ENCODE assay signal across 1 cellular context in the genomic region with DNA sequence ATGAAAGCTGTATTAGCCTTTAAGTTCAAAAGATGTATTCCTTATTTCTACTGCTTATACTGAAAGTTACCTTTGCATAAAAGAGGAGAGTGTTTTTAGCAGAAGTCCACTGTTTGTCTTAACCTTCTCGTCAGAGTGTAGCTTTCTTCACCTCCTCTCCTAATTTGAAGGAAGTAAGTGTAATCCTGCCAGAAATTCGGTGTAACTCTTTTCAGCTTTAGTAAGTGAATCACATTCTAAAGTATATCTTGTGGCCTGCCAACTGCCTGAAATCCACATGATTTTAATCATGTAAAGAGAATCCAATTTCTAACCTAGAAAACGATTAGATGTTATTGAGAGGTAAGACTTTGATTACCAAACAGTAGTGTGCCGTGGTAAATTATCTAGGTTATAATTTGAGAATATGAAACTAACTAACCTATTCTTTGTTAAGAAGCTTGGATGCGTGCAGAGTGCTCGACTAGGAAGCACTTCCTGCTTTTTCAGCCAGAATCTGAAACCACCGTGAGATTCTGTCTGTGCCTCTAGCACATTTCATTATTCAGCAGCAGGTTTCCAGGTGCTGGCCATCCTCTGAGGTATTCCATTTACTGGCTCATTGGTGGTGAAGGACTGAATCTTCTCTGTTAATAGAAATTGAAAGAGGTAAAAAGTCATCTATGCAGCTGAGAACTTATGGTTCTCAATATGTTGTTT.
TF ChIP-seq lines count a peak whose summit lies in the region.

No MANE protein-coding gene starts in this region.

TF ChIP-seq in SK-N-SH treated with all-trans-retinoic acid at 6 μM for 48 hours, 23 proteins besides CTCF, POLR2A, EP300 and RAD21 (continued from another document):
- TF ChIP-seq POU6F1 (CRISPR knock-in tag; IDR thresholded peaks at IDR 0.05; ENCODE audit: borderline replicate concordance, low read depth) (no peak), TCF4 (CRISPR knock-in tag; IDR thresholded peaks at IDR 0.05; ENCODE audit: borderline replicate concordance) (no peak), CREB5 (CRISPR knock-in tag; IDR thresholded peaks at IDR 0.05; ENCODE audit: low read depth) (no peak), ARNTL (CRISPR knock-in tag; IDR thresholded peaks at IDR 0.05; ENCODE audit: borderline replicate concordance, low read depth) (no peak)
